Comparison of ENCODE assay signal across 8 cellular contexts in the genomic region with DNA sequence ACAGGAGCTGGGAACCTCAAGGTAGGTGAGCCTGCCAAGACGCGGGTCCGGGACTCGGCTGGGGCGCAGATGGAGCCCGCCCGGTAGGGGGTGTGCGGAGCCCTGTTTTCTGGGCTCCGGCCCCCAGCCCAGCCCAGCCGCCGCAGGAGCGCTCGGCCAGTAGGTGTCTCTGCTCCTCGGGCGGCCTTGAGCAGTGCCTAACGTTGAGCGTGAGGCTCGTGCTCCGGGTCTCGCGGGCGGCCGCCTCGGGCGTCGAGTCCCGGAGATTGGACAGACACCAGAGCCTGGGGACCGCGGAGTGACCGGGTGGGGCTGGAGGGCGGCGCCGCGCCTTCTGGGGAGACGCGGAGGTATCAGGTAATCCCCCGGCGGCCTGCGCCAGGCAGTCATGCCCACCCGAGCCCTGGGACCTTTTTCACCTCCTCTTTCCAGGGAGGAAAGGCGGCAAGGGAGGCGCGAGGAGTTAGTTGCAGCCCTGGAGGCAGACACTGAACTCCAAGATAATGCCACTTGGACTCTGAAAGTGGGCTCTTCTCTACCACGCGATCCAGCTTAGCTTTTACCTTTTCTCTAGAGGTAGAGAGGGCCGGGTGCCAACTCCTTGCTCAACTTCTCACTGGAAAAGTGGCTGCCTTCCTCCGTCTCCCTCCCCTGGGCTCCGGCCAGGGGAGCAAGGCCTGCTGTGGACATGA. TPM values are rescaled to one million over a fixed set of nuclear protein-coding genes. Genes with fewer than 3 reads are reported as not detected.
A peak's percentile ranks its signal among the peaks of the same experiment; 100 is the strongest.
DNase-seq lines count a peak whose midpoint lies in the region; ATAC-seq and TF ChIP-seq lines count a peak whose summit lies in the region.

No MANE protein-coding gene starts in this region.

- no peak overlapping the region for H3K27ac Mint-ChIP-seq in natural killer cell

- DNase-seq in H7 = peak; percentile 86
- peak; percentile 29 for DNase-seq in LoVo (ENCODE audit: low spot score)
- DNase-seq in activated T-cell treated with anti-CD3 and anti-CD28 coated beads for 24 hours (ENCODE audit: low read depth) = peak; percentile 33
- peak; percentile 49 for DNase-seq in fibroblast of mammary gland (ENCODE audit: low read depth)
- DNase-seq in natural killer cell = no peak
- peak in 1 of 2 donors; percentile 7 for DNase-seq in tibial nerve (ENCODE audit: low spot score in 2 of 2)
- DNase-seq in SHP77 (lab: John Stamatoyannopoulos, UW) = no peak

- H3K36me3 ChIP-seq in H7 (replicated peaks; ENCODE audit: control insufficient read depth, insufficient read depth, low read length) (no peaks in the 10 kb centered on the region), tibial nerve (no peaks in the 10 kb centered on the region)

- 9 to 15% methylated on average over 22 to 35 of the region's 48 CpGs for WGBS in tibial nerve, 2 donors

- intact Hi-C loops in natural killer cell (cut with micrococcal nuclease) = no loop called here

- H3K9me3 ChIP-seq in tibial nerve = no peaks in the 10 kb centered on the region

- TF ChIP-seq CTCF in GM12875 (IDR thresholded peaks at IDR 0.05; ENCODE audit: borderline replicate concordance, insufficient read depth, low read depth, low read length) (peak; percentile 75), fibroblast of mammary gland (conservative IDR thresholded peaks at IDR 0.05; ENCODE audit: control insufficient read depth, insufficient read depth, low read depth, low read length) (peak; percentile 51), natural killer cell (IDR thresholded peaks at IDR 0.05) (no peak), tibial nerve (IDR thresholded peaks at IDR 0.05) (peak; percentile 14 to 66 (median 49))

- peak in 2 of 3 donors; percentile 46 to 74 for ATAC-seq in natural killer cell

- H3K4me1 Mint-ChIP-seq in natural killer cell = no peaks in the 10 kb centered on the region

- H3K4me1 ChIP-seq in tibial nerve = peaks cover 0 to 10% (median 5%) of the 10 kb centered on the region in 4 donors

- H3K27me3 Mint-ChIP-seq in natural killer cell (ENCODE audit: low read depth in 2 of 2) = peaks cover 10 to 12% of the 10 kb centered on the region in 2 donors

- TF ChIP-seq EP300 in tibial nerve (IDR thresholded peaks at IDR 0.05) = no peak

- H3K27me3 ChIP-seq in H7 (ENCODE audit: control insufficient read depth, insufficient read depth, low read length) (peaks cover 24% of the 10 kb centered on the region), tibial nerve (no peaks in the 10 kb centered on the region)

- H3K36me3 Mint-ChIP-seq in natural killer cell = no peaks in the 10 kb centered on the region

- no peak overlapping the region for H3K4me3 Mint-ChIP-seq in natural killer cell

- no peak overlapping the region for H3K27ac ChIP-seq in tibial nerve

- TF ChIP-seq POLR2A in tibial nerve (IDR thresholded peaks at IDR 0.05) = no peak

- no peaks in the 10 kb centered on the region for H3K9me3 Mint-ChIP-seq in natural killer cell

- H3K4me3 ChIP-seq in GM12875 (ENCODE audit: low read depth, low read length) (no peak overlapping the region), H7 (ENCODE audit: insufficient read depth, low read depth, low read length) (peak overlapping the region; percentile 55), fibroblast of mammary gland (ENCODE audit: control insufficient read depth, low read depth, low read length) (peak overlapping the region; percentile 15), tibial nerve (peak overlapping the region; percentile 22 to 46 (median 36))

RNA-seq across cellular contexts. Expression of a gene that starts 14.5 kb away (rescaled TPM):
- not detected in 2 replicates for total RNA-seq in H7 (2014; rRNA removed; shearing (Covaris generic))
- total RNA-seq in natural killer cell (not detected), tibial nerve (not detected)

RNA-seq across cellular contexts. Expression of a gene that starts 36.4 kb away (rescaled TPM):
- not detected in 2 replicates for total RNA-seq in H7 (2014; rRNA removed; shearing (Covaris generic))
- total RNA-seq in natural killer cell = not detected
- total RNA-seq in tibial nerve = 1 to 10 TPM in 1 of 4 donors, not detected in 3; 7.2 TPM

Comparison
In these comparisons a context has a peak if more than half of its experiments do, and no peak if none do; other contexts are left out.
1. DNase-seq: peak in H7 (single experiment), LoVo (single experiment), activated T-cell treated with anti-CD3 and anti-CD28 coated beads for 24 hours (single experiment) and fibroblast of mammary gland (single experiment); none in natural killer cell (single experiment) and SHP77 (0 of 2).